Comparison of ENCODE assay signal across 8 cellular contexts in the genomic region with DNA sequence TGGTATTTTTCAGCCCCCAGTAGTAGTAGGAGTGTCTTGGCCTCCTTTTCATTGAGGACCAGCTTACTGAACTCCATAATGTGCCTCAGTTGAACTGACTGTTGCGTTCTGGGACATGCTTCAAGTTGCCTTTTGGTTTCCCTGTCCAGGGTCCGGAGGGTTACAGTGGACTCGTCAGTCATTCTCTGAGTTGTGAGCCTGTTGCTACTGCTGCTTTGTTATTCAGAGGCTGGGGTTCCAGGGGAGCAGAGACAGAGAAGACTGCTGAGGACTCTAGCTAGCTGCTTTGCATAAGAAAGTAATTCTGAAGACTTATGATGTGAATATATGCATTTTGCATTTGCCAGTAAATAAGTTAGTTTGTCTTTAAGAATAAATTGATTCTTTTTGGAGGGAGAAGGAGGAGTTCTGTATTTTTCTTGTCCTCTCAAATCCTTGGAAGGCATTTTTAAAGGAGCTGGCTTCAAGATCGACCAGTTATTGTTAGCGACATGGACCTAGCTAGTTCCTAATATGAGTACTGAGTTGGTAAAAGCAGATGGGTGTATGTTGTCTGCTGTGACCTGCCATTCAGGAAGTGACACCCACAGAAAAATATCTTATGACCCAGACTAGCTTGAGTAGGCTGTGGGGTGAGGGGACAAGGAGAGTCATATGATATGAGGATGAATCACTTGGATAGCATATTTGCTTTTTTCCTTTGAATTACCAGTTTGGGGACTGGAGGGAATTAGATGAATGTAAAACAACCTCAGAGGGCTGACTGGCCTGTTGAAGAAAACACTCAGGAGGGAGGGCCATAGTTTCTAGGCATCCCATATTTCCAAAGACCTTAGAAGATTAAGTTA. TPM values are rescaled to one million over a fixed set of nuclear protein-coding genes. Genes with fewer than 3 reads are reported as not detected.
A peak's percentile ranks its signal among the peaks of the same experiment; 100 is the strongest.
DNase-seq lines count a peak whose midpoint lies in the region; ATAC-seq, FAIRE-seq and TF ChIP-seq lines count a peak whose summit lies in the region.

No MANE protein-coding gene starts in this region.

- H3K27ac ChIP-seq in H9 (ENCODE audit: insufficient read length, low read depth, low read length) (no peak overlapping the region), heart right ventricle (peak overlapping the region in 7 of 10 donors; percentile 11 to 89 (median 47))

- peak; percentile 47 for TF ChIP-seq POLR2A in GM12892 (IDR thresholded peaks at IDR 0.05; ENCODE audit: low read depth, low read length)

- H3K18ac ChIP-seq in H9 (ENCODE audit: insufficient read length, low read depth, low read length): no peak overlapping the region

- H3K23ac ChIP-seq in H9 (ENCODE audit: insufficient read length, low read depth, low read length): no peak overlapping the region

- H3K14ac ChIP-seq in H9 (ENCODE audit: insufficient read depth, low read length): no peak overlapping the region

- no peak overlapping the region for H3K9ac ChIP-seq in H9 (ENCODE audit: extremely low read depth, insufficient read length, low read length)

- no peaks in the 10 kb centered on the region for H3K9me3 Mint-ChIP-seq in H9
- H3K9me3 Mint-ChIP-seq in activated naive CD4-positive, alpha-beta T cell treated with anti-CD3 and anti-CD28 coated beads, Interleukin-2, amount 50 U/mL, for 72 hours: no peaks in the 10 kb centered on the region

- no peak overlapping the region for H2BK5ac ChIP-seq in H9 (ENCODE audit: insufficient read length, low read length)

- peaks cover 0 to 68% (median 19%) of the 10 kb centered on the region in 9 donors for H3K36me3 ChIP-seq in heart right ventricle

- H3K4me3 ChIP-seq in heart right ventricle: no peak overlapping the region

- no peaks in the 10 kb centered on the region for H4K20me1 ChIP-seq in H9 (ENCODE audit: control insufficient read depth, insufficient read depth, insufficient read length)

- H3K79me2 ChIP-seq in H9 (ENCODE audit: insufficient read depth, low read length): peaks cover 5% of the 10 kb centered on the region; the same call in 1 of the 2 replicates

- peaks cover 30 to 55% (median 54%) of the 10 kb centered on the region in 3 experiments; a peak in 6 of 7 replicates for H3K36me3 Mint-ChIP-seq in H9 (ENCODE audit: insufficient read depth in 1 of 3, low read depth in 3 of 3)
- H3K36me3 Mint-ChIP-seq in activated naive CD4-positive, alpha-beta T cell treated with anti-CD3 and anti-CD28 coated beads, Interleukin-2, amount 50 U/mL, for 72 hours: peaks cover 0 to 6% of the 10 kb centered on the region in 2 donors

- no peak overlapping the region for H2BK20ac ChIP-seq in H9 (ENCODE audit: low read depth, low read length, poor library complexity, severe bottlenecking)

- H4K8ac ChIP-seq in H9 (replicated peaks; ENCODE audit: insufficient read length, low read depth, low read length): no peak overlapping the region

- no peak for TF ChIP-seq CTCF in H9 (conservative IDR thresholded peaks at IDR 0.05)
- no peak for TF ChIP-seq CTCF in heart right ventricle (IDR thresholded peaks at IDR 0.05)

- H3K27ac Mint-ChIP-seq in H9: peak overlapping the region; percentile 87 to 99 (median 95)
- H3K27ac Mint-ChIP-seq in activated naive CD4-positive, alpha-beta T cell treated with anti-CD3 and anti-CD28 coated beads, Interleukin-2, amount 50 U/mL, for 72 hours: peak overlapping the region; percentile 57 to 83

- peak; percentile 81 for FAIRE-seq in GM12892 (lab: Jason Lieb, UNC)

- H2BK15ac ChIP-seq in H9 (ENCODE audit: low read depth, low read length): no peak overlapping the region

- ATAC-seq in activated naive CD4-positive, alpha-beta T cell treated with anti-CD3 and anti-CD28 coated beads, Interleukin-2, amount 50 U/mL, for 72 hours: peak; percentile 100
- ATAC-seq in heart right ventricle: peak; percentile 67 to 91 (median 80)

- peaks cover 3% of the 10 kb centered on the region for H3K23me2 ChIP-seq in H9 (ENCODE audit: insufficient read length, low read depth, low read length, poor library complexity, severe bottlenecking)

- peak; percentile 42 for DNase-seq in GM12892 (ENCODE audit: insufficient read length)
- peak; percentile 58 for DNase-seq in H9
- DNase-seq in NAMALWA (ENCODE audit: low spot score): peak; percentile 24
- DNase-seq in activated naive CD4-positive, alpha-beta T cell treated with anti-CD3 and anti-CD28 coated beads, Interleukin-2, amount 50 U/mL, for 72 hours (ENCODE audit: low spot score in 2 of 2): peak in 1 of 2 donors; percentile 37
- peak in 1 of 2 donors; percentile 26 for DNase-seq in heart right ventricle
- DNase-seq in smooth muscle cell of the brain vasculature (ENCODE audit: low read depth, low spot score): peak; percentile 70
- no peak for DNase-seq in G401 (ENCODE audit: low spot score)
- DNase-seq in NCI-H510A (lab: John Stamatoyannopoulos, UW): no peak

- no peak overlapping the region for H3T11ph ChIP-seq in H9 (ENCODE audit: low read length)

- no peaks in the 10 kb centered on the region for H3K79me1 ChIP-seq in H9 (ENCODE audit: insufficient read depth, low read depth, low read length, poor library complexity, severe bottlenecking)

- no peak overlapping the region for H3K56ac ChIP-seq in H9 (ENCODE audit: insufficient read length, low read depth, low read length)

- in situ Hi-C loops in G401 (cut with HindIII; ENCODE audit: low sequenced_read_pairs): no loop called here

- no peak overlapping the region for H4K91ac ChIP-seq in H9 (ENCODE audit: insufficient read length, low read depth, low read length)

- intact Hi-C loops in heart right ventricle (cut with DNase I): no loop called here

- H3K9me3 ChIP-seq in H9 (ENCODE audit: control insufficient read depth, low read depth, low read length): no peaks in the 10 kb centered on the region
- H3K9me3 ChIP-seq in heart right ventricle: no peaks in the 10 kb centered on the region

- no peak overlapping the region for H2BK120ac ChIP-seq in H9 (ENCODE audit: low read depth, low read length, poor library complexity, severe bottlenecking)

- H3K4me1 ChIP-seq in H9 (ENCODE audit: insufficient read depth, low read length) (peaks cover 5% of the 10 kb centered on the region; the same call in 1 of the 2 replicates), heart right ventricle (peaks cover 0 to 69% (median 11%) of the 10 kb centered on the region in 9 donors)

- H2AK5ac ChIP-seq in H9 (ENCODE audit: insufficient read length, low read length): no peak overlapping the region

- H3K4ac ChIP-seq in H9 (ENCODE audit: low read depth, low read length): no peak overlapping the region

- no peaks in the 10 kb centered on the region for H3K27me3 Mint-ChIP-seq in H9 (ENCODE audit: low read depth)

- H3K4me3 Mint-ChIP-seq in H9: peak overlapping the region; percentile 39 to 70

- no peak overlapping the region for H2BK12ac ChIP-seq in H9 (ENCODE audit: insufficient read length, low read depth, low read length)

- H3K4me2 ChIP-seq in H9 (ENCODE audit: insufficient read depth, insufficient read length, low read length): peak overlapping the region; percentile 27

- H3K27me3 ChIP-seq in H9 (ENCODE audit: insufficient read depth, low read length) (no peaks in the 10 kb centered on the region), heart right ventricle (no peaks in the 10 kb centered on the region)

- H2AFZ ChIP-seq in H9 (ENCODE audit: low read length): no peak overlapping the region

- no peak overlapping the region for H4K5ac ChIP-seq in H9 (ENCODE audit: insufficient read length, low read depth, low read length)

- no CpG with 5 or more reads among the region's 5 CpGs for WGBS in H9 (ENCODE audit: extremely low coverage, insufficient read length, low lambda C conversion rate)
- 69 to 72% methylated on average over 5 of the region's 5 CpGs for WGBS in heart right ventricle, 2 donors

- H3K4me1 Mint-ChIP-seq in H9: peaks cover 28% of the 10 kb centered on the region in 2 experiments

RNA-seq across cellular contexts. Expression of gene PI4K2A, which starts 8.3 kb away (rescaled TPM):
- 7.2 TPM for polyA plus RNA-seq in GM12892 (2012; ENCODE audit: missing spikeins)
- total RNA-seq in H9 (2021) (29.8 and 30.9 TPM in 2 replicates), heart right ventricle (10 to 100 TPM in 9 of 10 donors, 1 to 10 TPM in 1; 9.4 to 18.5 (median 14.2) TPM)
- 10 to 100 TPM in 1 of 2 donors, 1 to 10 TPM in 1; 9.7 to 13.6 TPM for total RNA-seq in activated naive CD4-positive, alpha-beta T cell treated with anti-CD3 and anti-CD28 coated beads, Interleukin-2, amount 50 U/mL, for 72 hours
- 10 to 100 TPM in 1 of 2 donors, 1 to 10 TPM in 1; 5.3 to 20.7 TPM for polyA plus RNA-seq in heart right ventricle
- 40.2 and 42.2 TPM in 2 replicates for total RNA-seq in G401 (2014; rRNA removed; shearing (Covaris generic))

RNA-seq across cellular contexts. Expression of gene MORN4, which starts 15.5 kb away (rescaled TPM):
- 8.5 TPM for polyA plus RNA-seq in GM12892 (2012; ENCODE audit: missing spikeins)
- total RNA-seq in H9 (2021) (11.9 and 12.0 TPM in 2 replicates), heart right ventricle (10 to 100 TPM in 8 of 10 donors, 1 to 10 TPM in 2; 4.4 to 17.1 (median 12.8) TPM)
- total RNA-seq in activated naive CD4-positive, alpha-beta T cell treated with anti-CD3 and anti-CD28 coated beads, Interleukin-2, amount 50 U/mL, for 72 hours: 1 to 10 TPM; 1.1 to 6.0 TPM
- 10 to 100 TPM; 16.0 to 17.6 TPM for polyA plus RNA-seq in heart right ventricle
- 15.6 and 18.8 TPM in 2 replicates for total RNA-seq in G401 (2014; rRNA removed; shearing (Covaris generic))

RNA-seq across cellular contexts. Expression of gene AVPI1, which starts 38.3 kb away (rescaled TPM):
- polyA plus RNA-seq in GM12892 (2012; ENCODE audit: missing spikeins): 0.53 TPM
- total RNA-seq in H9 (2021): 6.5 and 6.9 TPM in 2 replicates
- total RNA-seq in activated naive CD4-positive, alpha-beta T cell treated with anti-CD3 and anti-CD28 coated beads, Interleukin-2, amount 50 U/mL, for 72 hours: 1 to 10 TPM; 2.2 to 2.8 TPM
- 10 to 100 TPM in 3 of 10 donors, 1 to 10 TPM in 7; 6.5 to 12.9 (median 9.1) TPM for total RNA-seq in heart right ventricle
- 10 to 100 TPM in 1 of 2 donors, 1 to 10 TPM in 1; 5.3 to 41.0 TPM for polyA plus RNA-seq in heart right ventricle
- 19.1 and 24.4 TPM in 2 replicates for total RNA-seq in G401 (2014; rRNA removed; shearing (Covaris generic))

RNA-seq across cellular contexts. Expression of gene C10orf62, which starts 59.3 kb away (rescaled TPM):
- polyA plus RNA-seq in GM12892 (2012; ENCODE audit: missing spikeins): not detected
- 0.31 TPM in 1 of 2 replicates, not detected in the other for total RNA-seq in H9 (2021)
- total RNA-seq in activated naive CD4-positive, alpha-beta T cell treated with anti-CD3 and anti-CD28 coated beads, Interleukin-2, amount 50 U/mL, for 72 hours: not detected
- 1 to 10 TPM in 3 of 10 donors, under 1 TPM in 5, not detected in 2; 0.20 to 1.7 (median 0.73) TPM for total RNA-seq in heart right ventricle
- polyA plus RNA-seq in heart right ventricle: 1 to 10 TPM; 1.1 to 2.4 TPM
- total RNA-seq in G401 (2014; rRNA removed; shearing (Covaris generic)): 0.24 TPM in 1 of 2 replicates, not detected in the other

Comparison
In these comparisons a context has a peak if more than half of its experiments do, and no peak if none do; other contexts are left out.
1. DNase-seq: peak in GM12892 (single experiment), H9 (single experiment), NAMALWA (single experiment) and smooth muscle cell of the brain vasculature (single experiment); none in G401 (single experiment) and NCI-H510A (single experiment).